Comparison of ENCODE assay signal across 15 cellular contexts in genomic region chr15:89790661-89791060, GRCh38. TPM values are rescaled to one million over a fixed set of nuclear protein-coding genes. Genes with fewer than 3 reads are reported as not detected.
DNase-seq lines count a peak whose midpoint lies in the region; ATAC-seq and TF ChIP-seq lines count a peak whose summit lies in the region.
"Had no signal": no experiment of that assay in that cellular context is flagged by ENCODE, and none has a peak within 500 bp of the region (broad histone marks: within the 10 kb centered on the region; RNA-seq: fewer than 3 reads in every experiment).

No MANE protein-coding gene starts in this region.

- H3K27me3 ChIP-seq in PC-9 (ENCODE audit: insufficient read depth, low read depth) (no peaks in the 10 kb centered on the region), RWPE2 (ENCODE audit: insufficient read depth, poor library complexity, severe bottlenecking) (no peaks in the 10 kb centered on the region), neutrophil (no peaks in the 10 kb centered on the region)
- H3K27me3 ChIP-seq: BE2C had no signal

- no peaks in the 10 kb centered on the region for H3K79me2 ChIP-seq in PC-9 (ENCODE audit: low read depth)

- no peak overlapping the region for H3K27ac Mint-ChIP-seq in endothelial cell (ENCODE audit: unreplicated experiment)
- H3K27ac Mint-ChIP-seq: CD4-positive, alpha-beta memory T cell; IgD-negative memory B cell had no signal

- peak overlapping the region; percentile 0; the same call in 1 of the 2 replicates for H3K27ac ChIP-seq in PC-9
- H3K27ac ChIP-seq in RWPE2 (ENCODE audit: poor library complexity, severe bottlenecking): no peak overlapping the region
- peak overlapping the region; percentile 20 for H3K27ac ChIP-seq in neutrophil
- H3K27ac ChIP-seq: C4-2B had no signal

- no peak overlapping the region for H3K4me3 ChIP-seq in PC-9
- H3K4me3 ChIP-seq in RWPE2 (ENCODE audit: severe bottlenecking): no peak overlapping the region
- H3K4me3 ChIP-seq in neutrophil (ENCODE audit: low read depth in 1 of 2, low read length in 1 of 2): no peak overlapping the region

- H3K9me2 ChIP-seq in PC-9 (ENCODE audit: insufficient read depth): no peaks in the 10 kb centered on the region

- POLR2A ChIA-PET in PC-9 (lab: Charles Lee; ENCODE audit: unreplicated experiment): no interaction called here

- TF ChIP-seq CTCF in PC-9 (conservative IDR thresholded peaks at IDR 0.05) (no peak), RWPE2 (IDR thresholded peaks at IDR 0.05; ENCODE audit: poor library complexity, severe bottlenecking) (no peak), endothelial cell (IDR thresholded peaks at IDR 0.05; ENCODE audit: unreplicated experiment) (no peak), neutrophil (IDR thresholded peaks at IDR 0.05) (no peak)

- peaks cover 56% of the 10 kb centered on the region for H3F3A ChIP-seq in PC-9 (ENCODE audit: insufficient read depth, low read depth)

- CTCF ChIA-PET in PC-9 (lab: Charles Lee): no interaction called here

- peaks cover 43% of the 10 kb centered on the region for H3K36me3 ChIP-seq in PC-9 (ENCODE audit: low read depth)
- peaks cover 27% of the 10 kb centered on the region for H3K36me3 ChIP-seq in RWPE2 (ENCODE audit: low read depth)
- H3K36me3 ChIP-seq in neutrophil: peaks cover 100% of the 10 kb centered on the region
- H3K36me3 ChIP-seq: BE2C had no signal

- H3K4me2 ChIP-seq in PC-9: no peak overlapping the region

- BruUV-seq in PC-9 (replicated peaks; lab: Mats Ljungman, UMichigan): no TSS peak

- peaks cover 4% of the 10 kb centered on the region for H3K9me3 Mint-ChIP-seq in endothelial cell (ENCODE audit: unreplicated experiment)

- intact Hi-C loops in PC-9 (cut with micrococcal nuclease; ENCODE audit: unreplicated experiment): no loop called here

- ATAC-seq in RWPE2 (ENCODE audit: low read depth) (no peak), GM18519 (IDR thresholded peaks at IDR 0.05; ENCODE audit: low FRiP score, unreplicated experiment) (no peak)

- H3K4me1 ChIP-seq in PC-9 (replicated peaks; ENCODE audit: insufficient read depth) (peaks cover 22% of the 10 kb centered on the region), RWPE2 (ENCODE audit: insufficient read depth, poor library complexity, severe bottlenecking) (peaks cover 14% of the 10 kb centered on the region), neutrophil (ENCODE audit: control insufficient read depth in 1 of 2, insufficient read depth in 1 of 2, low read depth in 1 of 2, low read length in 1 of 2) (no peaks in the 10 kb centered on the region)
- H3K4me1 ChIP-seq: BE2C had no signal

- peaks cover 10% of the 10 kb centered on the region for H3K4me1 Mint-ChIP-seq in endothelial cell (ENCODE audit: unreplicated experiment)
- H3K4me1 Mint-ChIP-seq: CD4-positive, alpha-beta memory T cell; IgD-negative memory B cell had no signal

- no peak overlapping the region for H2AFZ ChIP-seq in PC-9

- no peaks in the 10 kb centered on the region for H3K9me3 ChIP-seq in PC-9 (ENCODE audit: insufficient read depth, low read depth)
- peaks cover 5% of the 10 kb centered on the region for H3K9me3 ChIP-seq in RWPE2 (ENCODE audit: severe bottlenecking)
- no peaks in the 10 kb centered on the region for H3K9me3 ChIP-seq in neutrophil
- H3K9me3 ChIP-seq: BE2C had no signal

- H3K4me3 Mint-ChIP-seq in endothelial cell (ENCODE audit: unreplicated experiment): peak overlapping the region; percentile 62
- H3K4me3 Mint-ChIP-seq: CD4-positive, alpha-beta memory T cell; IgD-negative memory B cell had no signal

- no peak for DNase-seq in PC-9
- peak; percentile 62 for DNase-seq in RWPE2 (ENCODE audit: low spot score)
- no peak for DNase-seq in endothelial cell (ENCODE audit: low spot score)
- DNase-seq in occipital lobe (lab: John Stamatoyannopoulos, UW): no peak
- no peak for DNase-seq in SW480 (ENCODE audit: low spot score)
- DNase-seq: BE2C; CD4-positive, alpha-beta memory T cell; COR-L47; DND-41; GDM1 had no signal

- H3K36me3 Mint-ChIP-seq in endothelial cell (ENCODE audit: low read depth, unreplicated experiment): peaks cover 57% of the 10 kb centered on the region

- no peaks in the 10 kb centered on the region for H4K20me1 ChIP-seq in PC-9 (ENCODE audit: insufficient read depth)

- peaks cover 6% of the 10 kb centered on the region for H3K27me3 Mint-ChIP-seq in endothelial cell (ENCODE audit: unreplicated experiment)

RNA-seq across cellular contexts. Expression of gene MESP2, which starts 14.5 kb away (rescaled TPM):
- total RNA-seq in PC-9 (2021) (1.3 and 2.4 TPM in 2 replicates), endothelial cell (ENCODE audit: unreplicated experiment) (0.33 TPM), occipital lobe (not detected)
- total RNA-seq: CD4-positive, alpha-beta memory T cell; H4 had no signal

RNA-seq across cellular contexts. Expression of gene ANPEP, which starts 24.0 kb away (rescaled TPM):
- 172 and 175 TPM in 2 replicates for total RNA-seq in PC-9 (2021)
- 203 TPM for total RNA-seq in endothelial cell (ENCODE audit: unreplicated experiment)
- 0.16 TPM for total RNA-seq in occipital lobe

RNA-seq across cellular contexts. Expression of gene MESP1, which starts 39.6 kb away (rescaled TPM):
- total RNA-seq in PC-9 (2021) (8.5 and 17.8 TPM in 2 replicates), endothelial cell (ENCODE audit: unreplicated experiment) (not detected), occipital lobe (1.6 TPM)
- total RNA-seq: H4 had no signal

Comparison
In these comparisons a context has a peak if more than half of its experiments do, and no peak if none do; other contexts are left out.
1. RNA of gene ANPEP, which starts 24.0 kb away (total RNA-seq): 203 TPM in endothelial cell (single experiment) and 172 to 175 TPM in PC-9; 0.16 TPM in occipital lobe (single experiment); every median in the first group is over 100 times any median in the second.